Comparison of ENCODE assay signal across 11 cellular contexts in genomic region chr3:15180042-15180611, GRCh38. TPM values are rescaled to one million over a fixed set of nuclear protein-coding genes. Genes with fewer than 3 reads are reported as not detected.
DNase-seq lines count a peak whose midpoint lies in the region; ATAC-seq and TF ChIP-seq lines count a peak whose summit lies in the region.
"Had no signal": no experiment of that assay in that cellular context is flagged by ENCODE, and none has a peak within 500 bp of the region (broad histone marks: within the 10 kb centered on the region; RNA-seq: fewer than 3 reads in every experiment).

No MANE protein-coding gene starts in this region.

- no peak overlapping the region for H4K8ac ChIP-seq in mesenchymal stem cell (ENCODE audit: low read length)

- peak overlapping the region in 10 of 11 experiments; percentile 7 to 47 (median 24); a peak in 16 of 22 replicates for H3K4me2 ChIP-seq in BLaER1 treated with 17β-estradiol and CSF1 and Interleukin-3, amounts not matched to agents 10 nM and 100 nM
- peak overlapping the region; percentile 22 for H3K4me2 ChIP-seq in MM.1S (ENCODE audit: low read depth, low read length)
- no peak overlapping the region for H3K4me2 ChIP-seq in mesenchymal stem cell (ENCODE audit: low read length, poor library complexity, severe bottlenecking)

- no peak overlapping the region for H2BK5ac ChIP-seq in mesenchymal stem cell (ENCODE audit: low read depth, low read length, poor library complexity, severe bottlenecking)

- H3K4me3 ChIP-seq in BLaER1 treated with 17β-estradiol and CSF1 and Interleukin-3, amounts not matched to agents 10 nM and 100 nM: no peak overlapping the region
- H3K4me3 ChIP-seq in MM.1S (ENCODE audit: low read length) (peak overlapping the region; percentile 9; the same call in 1 of the 2 replicates), mesenchymal stem cell (ENCODE audit: insufficient read depth in 1 of 2, low read depth in 1 of 2, low read length in 2 of 2) (no peak overlapping the region)

- no peak overlapping the region for H3K18ac ChIP-seq in mesenchymal stem cell (ENCODE audit: low read depth in 1 of 2, low read length in 2 of 2)

- H2BK120ac ChIP-seq in mesenchymal stem cell (ENCODE audit: low read depth, low read length): no peak overlapping the region

- no peak overlapping the region for H3K4me3 Mint-ChIP-seq in activated CD4-positive, alpha-beta memory T cell treated with anti-CD3 and anti-CD28 coated beads for 36 hours

- CTCF ChIA-PET in activated CD4-positive, alpha-beta memory T cell treated with anti-CD3 and anti-CD28 coated beads for 36 hours (lab: Charles Lee): no interaction called here

- no peaks in the 10 kb centered on the region for H4K20me1 ChIP-seq in BLaER1 treated with 17β-estradiol and CSF1 and Interleukin-3, amounts not matched to agents 10 nM and 100 nM
- H4K20me1 ChIP-seq in MM.1S (ENCODE audit: insufficient read depth, low read length): no peaks in the 10 kb centered on the region

- POLR2A ChIA-PET in activated CD4-positive, alpha-beta memory T cell treated with anti-CD3 and anti-CD28 coated beads for 36 hours (lab: Charles Lee): no interaction called here

- no peaks in the 10 kb centered on the region for H3K79me2 ChIP-seq in MM.1S (ENCODE audit: low read length)

- 42% methylated on average over 5 of the region's 6 CpGs for WGBS in mesenchymal stem cell

- H3K27me3 Mint-ChIP-seq in activated CD4-positive, alpha-beta memory T cell treated with anti-CD3 and anti-CD28 coated beads for 36 hours: peaks cover 7% of the 10 kb centered on the region

- H3K79me1 ChIP-seq in mesenchymal stem cell (replicated peaks; ENCODE audit: low read length, poor library complexity, severe bottlenecking): no peaks in the 10 kb centered on the region

- no peaks in the 10 kb centered on the region for H3K9me3 Mint-ChIP-seq in activated CD4-positive, alpha-beta memory T cell treated with anti-CD3 and anti-CD28 coated beads for 36 hours

- no peak overlapping the region for H3K23ac ChIP-seq in mesenchymal stem cell (ENCODE audit: low read length in 2 of 2)

- H2AFZ ChIP-seq in MM.1S (ENCODE audit: low read length) (no peak overlapping the region), mesenchymal stem cell (ENCODE audit: low read depth, low read length) (no peak overlapping the region)

- intact Hi-C loops in activated CD4-positive, alpha-beta memory T cell treated with anti-CD3 and anti-CD28 coated beads for 36 hours (cut with micrococcal nuclease): no loop called here
- intact Hi-C loops in sciatic nerve (cut with DNase I): no loop called here

- H2AK5ac ChIP-seq in mesenchymal stem cell (ENCODE audit: low read length, severe bottlenecking): no peak overlapping the region

- no peaks in the 10 kb centered on the region for H3K9me2 ChIP-seq in MM.1S (replicated peaks; ENCODE audit: insufficient read depth, low read length)

- DNase-seq in MM.1S: peak; percentile 60
- no peak for DNase-seq in activated CD4-positive, alpha-beta memory T cell treated with anti-CD3 and anti-CD28 coated beads for 36 hours
- DNase-seq in sciatic nerve (ENCODE audit: low spot score): no peak
- no peak for DNase-seq in mesenchymal stem cell
- no peak for DNase-seq in pons (ENCODE audit: low spot score)
- DNase-seq: caudate nucleus, kidney glomerular epithelial cell, NCI-H1105 had no signal

- no peak overlapping the region for H2BK15ac ChIP-seq in mesenchymal stem cell (ENCODE audit: low read depth, poor library complexity, severe bottlenecking)

- no peak overlapping the region for H3K27ac ChIP-seq in BLaER1 treated with 17β-estradiol and CSF1 and Interleukin-3, amounts not matched to agents 10 nM and 100 nM
- H3K27ac ChIP-seq in MM.1S (ENCODE audit: low read length) (no peak overlapping the region), mesenchymal stem cell (ENCODE audit: low read length, poor library complexity, severe bottlenecking) (no peak overlapping the region)

- H3F3A ChIP-seq in MM.1S (ENCODE audit: insufficient read depth, low read length): peaks cover 13% of the 10 kb centered on the region

- no peak overlapping the region for H3K9ac ChIP-seq in BLaER1 treated with 17β-estradiol and CSF1 and Interleukin-3, amounts not matched to agents 10 nM and 100 nM
- H3K9ac ChIP-seq in MM.1S (ENCODE audit: low read length): no peak overlapping the region
- no peak overlapping the region for H3K9ac ChIP-seq in mesenchymal stem cell (ENCODE audit: low read length)

- ATAC-seq in GM18909 (IDR thresholded peaks at IDR 0.05; ENCODE audit: poor library complexity, unreplicated experiment) (peak; percentile 60), HG02642 (IDR thresholded peaks at IDR 0.05; ENCODE audit: poor library complexity, unreplicated experiment) (peak; percentile 69), sciatic nerve (no peak)

- H3K4me1 Mint-ChIP-seq in activated CD4-positive, alpha-beta memory T cell treated with anti-CD3 and anti-CD28 coated beads for 36 hours (ENCODE audit: low read depth): peaks cover 6% of the 10 kb centered on the region

- H3K4me1 ChIP-seq in BLaER1 treated with 17β-estradiol and CSF1 and Interleukin-3, amounts not matched to agents 10 nM and 100 nM: peaks cover 9 to 28% (median 20%) of the 10 kb centered on the region in 10 experiments
- H3K4me1 ChIP-seq in MM.1S (ENCODE audit: low read length) (peaks cover 11% of the 10 kb centered on the region), mesenchymal stem cell (ENCODE audit: control insufficient read depth, insufficient read depth, low read depth, low read length) (no peaks in the 10 kb centered on the region)

- no peak overlapping the region for H3K4ac ChIP-seq in mesenchymal stem cell (ENCODE audit: low read depth in 1 of 2, low read length in 2 of 2)

- H2BK12ac ChIP-seq in mesenchymal stem cell (ENCODE audit: low read length in 2 of 2): no peak overlapping the region

- H3K9me3 ChIP-seq in BLaER1 treated with 17β-estradiol and CSF1 and Interleukin-3, amounts not matched to agents 10 nM and 100 nM (replicated peaks in 1 of 11): no peaks in the 10 kb centered on the region
- no peaks in the 10 kb centered on the region for H3K9me3 ChIP-seq in MM.1S (replicated peaks; ENCODE audit: insufficient read depth, low read length)
- H3K9me3 ChIP-seq in mesenchymal stem cell (ENCODE audit: control insufficient read depth, low read length): no peaks in the 10 kb centered on the region

- no peak overlapping the region for H3K27ac Mint-ChIP-seq in activated CD4-positive, alpha-beta memory T cell treated with anti-CD3 and anti-CD28 coated beads for 36 hours

- no peak for TF ChIP-seq CTCF in MM.1S (IDR thresholded peaks at IDR 0.05; ENCODE audit: low read length)

- H3K27me3 ChIP-seq in BLaER1 treated with 17β-estradiol and CSF1 and Interleukin-3, amounts not matched to agents 10 nM and 100 nM: no peaks in the 10 kb centered on the region
- peaks cover 41% of the 10 kb centered on the region for H3K27me3 ChIP-seq in MM.1S (replicated peaks; ENCODE audit: insufficient read depth, low read length)
- H3K27me3 ChIP-seq in mesenchymal stem cell (ENCODE audit: control insufficient read depth in 1 of 2, insufficient read depth in 1 of 2, low read length in 2 of 2): peaks cover 27 to 42% of the 10 kb centered on the region in 2 experiments

- H3K36me3 Mint-ChIP-seq in activated CD4-positive, alpha-beta memory T cell treated with anti-CD3 and anti-CD28 coated beads for 36 hours: no peaks in the 10 kb centered on the region

- H3K14ac ChIP-seq in mesenchymal stem cell (ENCODE audit: low read length in 2 of 2): no peak overlapping the region

- no peak overlapping the region for H4K91ac ChIP-seq in mesenchymal stem cell (ENCODE audit: low read length)

- H3K36me3 ChIP-seq in BLaER1 treated with 17β-estradiol and CSF1 and Interleukin-3, amounts not matched to agents 10 nM and 100 nM: no peaks in the 10 kb centered on the region
- H3K36me3 ChIP-seq in MM.1S (replicated peaks; ENCODE audit: insufficient read depth, low read length): no peaks in the 10 kb centered on the region
- H3K36me3 ChIP-seq in mesenchymal stem cell (ENCODE audit: control insufficient read depth in 1 of 2, insufficient read depth in 2 of 2, low read depth in 1 of 2, low read length in 2 of 2): no peaks in the 10 kb centered on the region

RNA-seq across cellular contexts. Expression of gene CAPN7, which starts 25.9 kb away (rescaled TPM):
- 10 to 100 TPM; 23.6 to 28.1 TPM for total RNA-seq in activated CD4-positive, alpha-beta memory T cell treated with anti-CD3 and anti-CD28 coated beads for 36 hours
- 68.4 TPM for total RNA-seq in sciatic nerve
- polyA plus RNA-seq in mesenchymal stem cell (2013, experiment 1 of 2): 15.8 TPM
- polyA plus RNA-seq in mesenchymal stem cell (2013, experiment 2 of 2): 16.4 TPM
